In the genomic region with DNA sequence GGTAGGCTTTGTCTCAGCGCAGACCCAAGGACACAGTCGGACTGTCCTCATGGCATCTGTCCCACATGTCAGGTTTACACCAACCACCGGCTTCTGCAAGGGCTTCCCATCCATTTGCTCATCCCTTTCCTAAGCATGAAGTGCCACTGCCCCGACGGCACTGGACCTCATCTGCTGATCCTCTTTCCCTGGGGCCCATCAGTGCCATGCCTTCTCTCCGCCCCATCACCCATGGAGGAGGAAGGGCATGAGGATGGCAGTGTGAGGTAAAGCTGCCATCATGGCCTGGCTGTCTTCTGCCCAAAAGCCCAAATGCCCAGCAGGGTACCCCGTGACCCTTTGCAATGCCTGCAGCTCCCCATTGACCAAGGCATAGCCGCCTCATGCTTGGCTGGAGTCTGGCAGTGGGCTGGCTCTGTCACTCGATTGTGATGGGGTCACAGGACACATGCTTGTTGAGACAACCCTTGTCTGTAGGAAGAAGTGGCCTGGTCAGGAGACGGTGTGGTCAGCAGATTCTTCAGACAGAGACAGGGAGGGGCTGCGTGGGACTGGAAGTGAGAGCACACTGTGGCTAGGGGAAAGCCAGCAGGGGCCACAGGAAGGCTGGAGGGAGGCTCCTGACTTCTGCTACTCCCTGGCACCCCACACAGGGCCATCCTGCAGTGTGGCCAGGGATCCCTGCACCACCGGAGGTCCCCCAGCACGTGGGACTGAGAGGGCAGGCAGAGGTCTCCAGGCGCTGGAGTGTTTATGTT, we compare ENCODE assay signal across 19 cellular contexts.
DNase-seq lines count a peak whose midpoint lies in the region; ATAC-seq and TF ChIP-seq lines count a peak whose summit lies in the region.
"Had no signal": no experiment of that assay in that cellular context is flagged by ENCODE, and none has a peak within 500 bp of the region (broad histone marks: within the 10 kb centered on the region; RNA-seq: fewer than 3 reads in every experiment).

No MANE protein-coding gene starts in this region.

- no peaks in the 10 kb centered on the region for H3K9me3 ChIP-seq in H9 (ENCODE audit: control insufficient read depth, low read depth, low read length)
- no peaks in the 10 kb centered on the region for H3K9me3 ChIP-seq in prostate gland
- H3K9me3 ChIP-seq: A549, BE2C had no signal

- H4K20me1 ChIP-seq in H9 (ENCODE audit: control insufficient read depth, insufficient read depth, insufficient read length), result no peaks in the 10 kb centered on the region

- H3K56ac ChIP-seq in H9 (ENCODE audit: insufficient read length, low read depth, low read length), result no peak overlapping the region

- H3T11ph ChIP-seq in H9 (ENCODE audit: low read length), result no peak overlapping the region

- H2BK5ac ChIP-seq in H9 (ENCODE audit: insufficient read length, low read length), result no peak overlapping the region

- H3K9me3 Mint-ChIP-seq in H9, result peaks cover 13 to 22% of the 10 kb centered on the region in 2 experiments
- H3K9me3 Mint-ChIP-seq in nephron progenitor cell, result peaks cover 35% of the 10 kb centered on the region

- no peak overlapping the region for H2AK5ac ChIP-seq in H9 (ENCODE audit: insufficient read length, low read length)

- TF ChIP-seq CTCF in H9 (conservative IDR thresholded peaks at IDR 0.05), result no peak
- no peak for TF ChIP-seq CTCF in prostate gland (IDR thresholded peaks at IDR 0.05)
- no peak for TF ChIP-seq CTCF in nephron progenitor cell (IDR thresholded peaks at IDR 0.05)

- H3K27me3 Mint-ChIP-seq in H9 (ENCODE audit: low read depth) (no peaks in the 10 kb centered on the region; the same call in 1 of the 2 replicates), nephron progenitor cell (ENCODE audit: low read depth, poor library complexity) (no peaks in the 10 kb centered on the region)

- peak; percentile 64 for ATAC-seq in left lobe of liver
- no peak for ATAC-seq in GM19023 (IDR thresholded peaks at IDR 0.05; ENCODE audit: unreplicated experiment)
- ATAC-seq: A549 had no signal

- no peak overlapping the region for H3K4me3 ChIP-seq in prostate gland
- H3K4me3 ChIP-seq: A549 had no signal

- no peak overlapping the region for H2BK12ac ChIP-seq in H9 (ENCODE audit: insufficient read length, low read depth, low read length)

- no peak overlapping the region for H4K8ac ChIP-seq in H9 (replicated peaks; ENCODE audit: insufficient read length, low read depth, low read length)

- no peaks in the 10 kb centered on the region for H3K27me3 ChIP-seq in H9 (ENCODE audit: insufficient read depth, low read length)
- no peaks in the 10 kb centered on the region for H3K27me3 ChIP-seq in prostate gland (replicated peaks; ENCODE audit: insufficient read depth)
- H3K27me3 ChIP-seq: BE2C had no signal

- H2AFZ ChIP-seq in H9 (ENCODE audit: low read length), result no peak overlapping the region

- no peak overlapping the region for H4K5ac ChIP-seq in H9 (ENCODE audit: insufficient read length, low read depth, low read length)

- TF ChIP-seq POLR2A in prostate gland (IDR thresholded peaks at IDR 0.05), result no peak

- no peaks in the 10 kb centered on the region for H3K79me2 ChIP-seq in H9 (ENCODE audit: insufficient read depth, low read length)

- no peak overlapping the region; a peak in 1 of 7 replicates for H3K27ac Mint-ChIP-seq in H9
- no peak overlapping the region for H3K27ac Mint-ChIP-seq in nephron progenitor cell

- no peak overlapping the region for H3K18ac ChIP-seq in H9 (ENCODE audit: insufficient read length, low read depth, low read length)

- H2BK20ac ChIP-seq in H9 (ENCODE audit: low read depth, low read length, poor library complexity, severe bottlenecking), result no peak overlapping the region

- intact Hi-C loops in prostate gland (cut with DNase I), result no loop called here

- no peak overlapping the region for H3K4me3 Mint-ChIP-seq in H9
- no peak overlapping the region for H3K4me3 Mint-ChIP-seq in nephron progenitor cell

- H3K4me1 Mint-ChIP-seq in H9, result peaks cover 14% of the 10 kb centered on the region in 2 experiments
- peaks cover 6% of the 10 kb centered on the region for H3K4me1 Mint-ChIP-seq in nephron progenitor cell

- no peaks in the 10 kb centered on the region for H3K79me1 ChIP-seq in H9 (ENCODE audit: insufficient read depth, low read depth, low read length, poor library complexity, severe bottlenecking)

- no CpG with 5 or more reads among the region's 14 CpGs for WGBS in H9 (ENCODE audit: extremely low coverage, insufficient read length, low lambda C conversion rate)
- WGBS in prostate gland, result 89% methylated on average over 14 of the region's 14 CpGs

- H3K36me3 Mint-ChIP-seq in H9 (ENCODE audit: insufficient read depth in 1 of 3, low read depth in 3 of 3) (peaks cover 4 to 9% (median 4%) of the 10 kb centered on the region in 3 experiments; a peak in 5 of 7 replicates), nephron progenitor cell (ENCODE audit: low read depth) (peaks cover 4% of the 10 kb centered on the region)

- H3K27ac ChIP-seq in H9 (ENCODE audit: insufficient read length, low read depth, low read length), result no peak overlapping the region
- no peak overlapping the region for H3K27ac ChIP-seq in prostate gland
- H3K27ac ChIP-seq: A549 had no signal

- no peak overlapping the region for H3K4ac ChIP-seq in H9 (ENCODE audit: low read depth, low read length)

- H3K23ac ChIP-seq in H9 (ENCODE audit: insufficient read length, low read depth, low read length), result no peak overlapping the region

- H3K4me2 ChIP-seq in H9 (ENCODE audit: insufficient read depth, insufficient read length, low read length), result no peak overlapping the region
- H3K4me2 ChIP-seq: A549 had no signal

- H3K23me2 ChIP-seq in H9 (ENCODE audit: insufficient read length, low read depth, low read length, poor library complexity, severe bottlenecking), result no peaks in the 10 kb centered on the region

- no peak overlapping the region for H2BK15ac ChIP-seq in H9 (ENCODE audit: low read depth, low read length)

- DNase-seq in H9, result peak; percentile 18
- peak; percentile 32 for DNase-seq in ecto neural progenitor cell (ENCODE audit: low spot score)
- no peak for DNase-seq in left lobe of liver (ENCODE audit: low spot score)
- DNase-seq in pons (ENCODE audit: low spot score), result peak; percentile 65
- DNase-seq in prostate gland (ENCODE audit: low spot score), result no peak
- DNase-seq in nephron progenitor cell, result no peak
- DNase-seq: BE2C; DMS79; Karpas-422; NCI-H1694; NCI-H2081; NCI-H2171; NCI-H345; NCI-H524; NCI-H774; NK-92 treated with Interleukin-12 subunit alpha and Interleukin-12 subunit beta, amount 100 ng/mL, for 24 hours; SIG-M5 had no signal

- H3K4me1 ChIP-seq in H9 (ENCODE audit: insufficient read depth, low read length), result no peaks in the 10 kb centered on the region
- H3K4me1 ChIP-seq in prostate gland (replicated peaks), result no peaks in the 10 kb centered on the region
- H3K4me1 ChIP-seq: A549, BE2C had no signal

- H3K36me3 ChIP-seq in prostate gland, result no peaks in the 10 kb centered on the region
- H3K36me3 ChIP-seq: BE2C had no signal

- H3K14ac ChIP-seq in H9 (ENCODE audit: insufficient read depth, low read length), result no peak overlapping the region

- no peak overlapping the region for H3K9ac ChIP-seq in H9 (ENCODE audit: extremely low read depth, insufficient read length, low read length)

- H4K91ac ChIP-seq in H9 (ENCODE audit: insufficient read length, low read depth, low read length), result no peak overlapping the region

- H2BK120ac ChIP-seq in H9 (ENCODE audit: low read depth, low read length, poor library complexity, severe bottlenecking), result no peak overlapping the region

Comparison
In these comparisons a context has a peak if more than half of its experiments do, and no peak if none do; other contexts are left out.
1. DNase-seq: peak in H9 (single experiment), ecto neural progenitor cell (single experiment) and pons (single experiment); none in left lobe of liver (single experiment), prostate gland (single experiment) and nephron progenitor cell (single experiment).